8 cellular contexts compared by ENCODE assay signal in genomic region chr19:52296773-52297600, GRCh38. TPM values are rescaled to one million over a fixed set of nuclear protein-coding genes. Genes with fewer than 3 reads are reported as not detected.
DNase-seq lines count a peak whose midpoint lies in the region; ATAC-seq, FAIRE-seq and TF ChIP-seq lines count a peak whose summit lies in the region.

Gene ZNF480 (plus strand): TSS chr19:52297169. CDS start chr19:52300413, 3,244 bp downstream.

- peak within 1 kb of the TSS; percentile 81 for H3K4me3 ChIP-seq in bronchial epithelial cell (ENCODE audit: low read depth, low read length)
- H3K4me3 ChIP-seq in small intestine (ENCODE audit: low read depth in 1 of 2, low read length in 2 of 2) = peak within 1 kb of the TSS; percentile 63 to 78

- peaks cover 24% of the 10 kb centered on the region for H3K9me3 Mint-ChIP-seq in activated B cell treated with CpG ODN at 0.5 μM for 24 hours
- peaks cover 0 to 24% (median 3%) of the 10 kb centered on the region in 6 donors for H3K9me3 Mint-ChIP-seq in immature natural killer cell

- peaks cover 0 to 2% of the 10 kb centered on the region in 2 donors for H3K4me1 ChIP-seq in small intestine (ENCODE audit: control insufficient read depth in 2 of 2, insufficient read depth in 1 of 2, low read depth in 1 of 2, low read length in 1 of 2)

- peaks cover 7% of the 10 kb centered on the region for H3K36me3 ChIP-seq in bronchial epithelial cell (ENCODE audit: control insufficient read depth, insufficient read depth, low read length)
- H3K36me3 ChIP-seq in small intestine (ENCODE audit: control insufficient read depth in 2 of 2, insufficient read depth in 2 of 2, low read length in 2 of 2) = peaks cover 10 to 19% of the 10 kb centered on the region in 2 donors

- H3K27me3 Mint-ChIP-seq in activated B cell treated with CpG ODN at 0.5 μM for 24 hours (no peaks in the 10 kb centered on the region), immature natural killer cell (ENCODE audit: low read depth in 3 of 3) (peaks cover 6 to 12% (median 11%) of the 10 kb centered on the region in 3 donors)

- H3K27me3 ChIP-seq in bronchial epithelial cell (ENCODE audit: control insufficient read depth, insufficient read depth, low read length) (no peaks in the 10 kb centered on the region), small intestine (ENCODE audit: control insufficient read depth in 2 of 2, insufficient read depth in 2 of 2, low read length in 2 of 2) (no peaks in the 10 kb centered on the region)

- H3K27ac ChIP-seq in small intestine (ENCODE audit: low read depth in 1 of 2, low read length in 1 of 2) = peak within 1 kb of the TSS; percentile 81 to 95

- peak; percentile 73 for ATAC-seq in HG02938 (IDR thresholded peaks at IDR 0.05; ENCODE audit: unreplicated experiment)
- peak; percentile 80 for ATAC-seq in activated B cell treated with CpG ODN at 0.5 μM for 24 hours (ENCODE audit: low read depth)
- no peak for ATAC-seq in GM19328 (IDR thresholded peaks at IDR 0.05; ENCODE audit: unreplicated experiment)

- H3K9me3 ChIP-seq in small intestine (ENCODE audit: control insufficient read depth, low read depth) = no peaks in the 10 kb centered on the region

- FAIRE-seq in bronchial epithelial cell (lab: Jason Lieb, UNC) (no peak), small intestine (lab: Jason Lieb, UNC) (no peak)

- 0 to 1% (median 1%) methylated on average over 40 to 71 of the region's 75 CpGs for WGBS in small intestine, 3 donors

- H3K4me3 Mint-ChIP-seq in activated B cell treated with CpG ODN at 0.5 μM for 24 hours (peak within 1 kb of the TSS; percentile 98), immature natural killer cell (peak within 1 kb of the TSS; percentile 94 to 99 (median 98))

- intact Hi-C loops in activated B cell treated with CpG ODN at 0.5 μM for 24 hours (cut with micrococcal nuclease) = loop anchor here (1.0 to 10.0 kb wide), 8 partner anchors 28 to 1038 kb away; partner anchors contain the start of genes ZNF528, ZNF610, ZNF614 and ZNF766

- H3K27ac Mint-ChIP-seq in activated B cell treated with CpG ODN at 0.5 μM for 24 hours (peak within 1 kb of the TSS; percentile 98), immature natural killer cell (peak within 1 kb of the TSS; percentile 95 to 98 (median 97))

- peak; percentile 68 for DNase-seq in GDM1 (lab: John Stamatoyannopoulos, UW)
- DNase-seq in NCI-H2196 treated with DMSO at 0.1 percent for 48 hours (lab: John Stamatoyannopoulos, UW; ENCODE audit: unreplicated experiment) = peak; percentile 55
- DNase-seq in activated B cell treated with CpG ODN at 0.5 μM for 24 hours = peak; percentile 78
- DNase-seq in bronchial epithelial cell (ENCODE audit: low read depth) = peak; percentile 55
- DNase-seq in immature natural killer cell = peak; percentile 85 to 90 (median 89)
- peak; percentile 94 for DNase-seq in small intestine

- peaks cover 21% of the 10 kb centered on the region for H3K4me1 Mint-ChIP-seq in activated B cell treated with CpG ODN at 0.5 μM for 24 hours
- H3K4me1 Mint-ChIP-seq in immature natural killer cell = peaks cover 25 to 33% of the 10 kb centered on the region in 2 donors

- POLR2A ChIA-PET in activated B cell treated with CpG ODN at 0.5 μM for 24 hours (lab: Charles Lee) = interaction anchor here (1.1 kb wide), 1 partner anchor 28 kb away, joined by 6 read pairs; the partner anchor contains the start of gene ZNF766

- CTCF ChIA-PET in activated B cell treated with CpG ODN at 0.5 μM for 24 hours (lab: Charles Lee) = no interaction called here

- H3K36me3 Mint-ChIP-seq in activated B cell treated with CpG ODN at 0.5 μM for 24 hours (ENCODE audit: low read depth) (peaks cover 51% of the 10 kb centered on the region), immature natural killer cell (peaks cover 31 to 44% (median 32%) of the 10 kb centered on the region in 3 donors)

- TF ChIP-seq CTCF in activated B cell treated with CpG ODN at 0.5 μM for 24 hours (IDR thresholded peaks at IDR 0.05) (no peak), bronchial epithelial cell (IDR thresholded peaks at IDR 0.05; ENCODE audit: insufficient read depth, low read length, severe bottlenecking) (peak; percentile 21)

RNA-seq across cellular contexts. Expression of gene ZNF480, which starts in this region (rescaled TPM):
- total RNA-seq in activated B cell treated with CpG ODN at 0.5 μM for 24 hours (24.0 and 25.5 TPM in 2 replicates), bronchial epithelial cell (2.6 and 2.7 TPM in 2 replicates)
- polyA plus RNA-seq in immature natural killer cell (10 to 100 TPM; 12.4 to 22.4 (median 22.0) TPM), small intestine (1 to 10 TPM; 4.0 to 6.5 (median 5.6) TPM)
